Comparison of ENCODE assay signal across 9 cellular contexts in the genomic region with DNA sequence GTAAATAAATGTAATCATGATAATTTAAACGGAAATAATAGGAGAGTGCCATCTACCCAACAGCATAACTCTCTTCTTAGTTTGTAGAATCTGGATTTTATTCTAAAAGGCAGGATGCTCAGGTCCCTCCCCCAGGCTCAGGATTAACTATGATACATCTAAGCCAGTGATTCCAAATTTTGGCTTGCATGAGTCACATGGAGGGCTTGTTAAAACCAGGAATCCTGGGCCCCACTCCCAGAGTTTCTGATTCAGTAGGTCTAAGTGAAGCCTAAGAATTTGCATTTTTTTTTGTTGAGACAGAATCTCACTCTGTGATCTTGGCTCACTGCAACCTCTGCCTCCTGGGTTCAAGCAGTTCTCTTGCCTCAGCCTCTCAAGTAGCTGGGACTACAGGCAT.
DNase-seq lines count a peak whose midpoint lies in the region; ATAC-seq and TF ChIP-seq lines count a peak whose summit lies in the region.
"Had no signal": no experiment of that assay in that cellular context is flagged by ENCODE, and none has a peak within 500 bp of the region (broad histone marks: within the 10 kb centered on the region; RNA-seq: fewer than 3 reads in every experiment).

No MANE protein-coding gene starts in this region.

- intact Hi-C loops in testis (cut with DNase I; ENCODE audit: low total_unique reads) (no loop called here), right lobe of liver (cut with DNase I) (no loop called here)
- intact Hi-C loops in activated T-helper 1 cell treated with anti-CD3 and anti-CD28 coated beads, Interleukin-12 subunit alpha, Interleukin-12 subunit beta, Interleukin-2, Interleukin-4 antibody, amounts not matched to agents 30 ng/mL and 10 ng/mL and 1 ng/mL, durations not matched to agents 14 hours and 24 hours and 36 hours (cut with micrococcal nuclease), result no loop called here

- H3K36me3 ChIP-seq in adipocyte (ENCODE audit: control insufficient read depth, insufficient read depth, low read length, severe bottlenecking) (no peaks in the 10 kb centered on the region), gastroesophageal sphincter (no peaks in the 10 kb centered on the region), testis (ENCODE audit: low read depth, missing control alignments) (no peaks in the 10 kb centered on the region), right lobe of liver (no peaks in the 10 kb centered on the region)
- H3K36me3 ChIP-seq: esophagus muscularis mucosa had no signal

- no peaks in the 10 kb centered on the region for H3K9me3 Mint-ChIP-seq in activated T-helper 1 cell treated with anti-CD3 and anti-CD28 coated beads, Interleukin-12 subunit alpha, Interleukin-12 subunit beta, Interleukin-2, Interleukin-4 antibody, amounts not matched to agents 30 ng/mL and 10 ng/mL and 1 ng/mL, durations not matched to agents 14 hours and 24 hours and 36 hours

- TF ChIP-seq CTCF in HFF-Myc (IDR thresholded peaks at IDR 0.05; ENCODE audit: low read depth, low read length, missing control alignments) (no peak), gastroesophageal sphincter (IDR thresholded peaks at IDR 0.05) (no peak), testis (IDR thresholded peaks at IDR 0.05) (no peak), right lobe of liver (IDR thresholded peaks at IDR 0.05) (no peak)

- H3K9me3 ChIP-seq in adipocyte (ENCODE audit: control insufficient read depth, low read length) (no peaks in the 10 kb centered on the region), gastroesophageal sphincter (no peaks in the 10 kb centered on the region), testis (no peaks in the 10 kb centered on the region), right lobe of liver (no peaks in the 10 kb centered on the region)
- H3K9me3 ChIP-seq: esophagus muscularis mucosa had no signal

- H3K27ac Mint-ChIP-seq in activated T-helper 1 cell treated with anti-CD3 and anti-CD28 coated beads, Interleukin-12 subunit alpha, Interleukin-12 subunit beta, Interleukin-2, Interleukin-4 antibody, amounts not matched to agents 30 ng/mL and 10 ng/mL and 1 ng/mL, durations not matched to agents 14 hours and 24 hours and 36 hours, result no peak overlapping the region

- H3K4me3 Mint-ChIP-seq in activated T-helper 1 cell treated with anti-CD3 and anti-CD28 coated beads, Interleukin-12 subunit alpha, Interleukin-12 subunit beta, Interleukin-2, Interleukin-4 antibody, amounts not matched to agents 30 ng/mL and 10 ng/mL and 1 ng/mL, durations not matched to agents 14 hours and 24 hours and 36 hours, result no peak overlapping the region

- H3K36me3 Mint-ChIP-seq in activated T-helper 1 cell treated with anti-CD3 and anti-CD28 coated beads, Interleukin-12 subunit alpha, Interleukin-12 subunit beta, Interleukin-2, Interleukin-4 antibody, amounts not matched to agents 30 ng/mL and 10 ng/mL and 1 ng/mL, durations not matched to agents 14 hours and 24 hours and 36 hours (ENCODE audit: low read depth), result no peaks in the 10 kb centered on the region

- DNase-seq in HFF-Myc (ENCODE audit: extremely low read depth, low read depth) (peak; percentile 65), adipocyte (ENCODE audit: low read depth) (peak; percentile 70), testis (peak; percentile 39), NCI-H2107 treated with DMSO at 0.1 percent for 48 hours (lab: John Stamatoyannopoulos, UW; ENCODE audit: unreplicated experiment) (no peak), right lobe of liver (no peak)
- DNase-seq in activated T-helper 1 cell treated with anti-CD3 and anti-CD28 coated beads, Interleukin-12 subunit alpha, Interleukin-12 subunit beta, Interleukin-2, Interleukin-4 antibody, amounts not matched to agents 30 ng/mL and 10 ng/mL and 1 ng/mL, durations not matched to agents 14 hours and 24 hours and 36 hours (ENCODE audit: low spot score), result no peak

- peaks cover 14% of the 10 kb centered on the region for H3K27me3 Mint-ChIP-seq in activated T-helper 1 cell treated with anti-CD3 and anti-CD28 coated beads, Interleukin-12 subunit alpha, Interleukin-12 subunit beta, Interleukin-2, Interleukin-4 antibody, amounts not matched to agents 30 ng/mL and 10 ng/mL and 1 ng/mL, durations not matched to agents 14 hours and 24 hours and 36 hours (ENCODE audit: insufficient read depth)

- H3K27ac ChIP-seq in gastroesophageal sphincter, result peak overlapping the region in 2 of 4 donors; percentile 54 to 72
- no peak overlapping the region for H3K27ac ChIP-seq in testis
- no peak overlapping the region for H3K27ac ChIP-seq in right lobe of liver

- no peak for TF ChIP-seq EP300 in gastroesophageal sphincter (IDR thresholded peaks at IDR 0.05)

- H3K4me1 Mint-ChIP-seq in activated T-helper 1 cell treated with anti-CD3 and anti-CD28 coated beads, Interleukin-12 subunit alpha, Interleukin-12 subunit beta, Interleukin-2, Interleukin-4 antibody, amounts not matched to agents 30 ng/mL and 10 ng/mL and 1 ng/mL, durations not matched to agents 14 hours and 24 hours and 36 hours (ENCODE audit: low read depth), result peaks cover 26% of the 10 kb centered on the region

- ATAC-seq in gastroesophageal sphincter (peak; percentile 26), right lobe of liver (no peak)
- ATAC-seq: Panc1 had no signal

- H3K27me3 ChIP-seq in adipocyte (replicated peaks; ENCODE audit: control insufficient read depth, insufficient read depth, low read length) (no peaks in the 10 kb centered on the region), gastroesophageal sphincter (no peaks in the 10 kb centered on the region), testis (no peaks in the 10 kb centered on the region), right lobe of liver (no peaks in the 10 kb centered on the region)
- H3K27me3 ChIP-seq: esophagus muscularis mucosa had no signal

- no peak for TF ChIP-seq POLR2A in gastroesophageal sphincter (IDR thresholded peaks at IDR 0.05)
- TF ChIP-seq POLR2A in testis (IDR thresholded peaks at IDR 0.05), result no peak
- TF ChIP-seq POLR2A in right lobe of liver (IDR thresholded peaks at IDR 0.05), result no peak

- H3K9ac ChIP-seq in adipocyte (ENCODE audit: low read length), result peak overlapping the region; percentile 68

- WGBS in gastroesophageal sphincter (ENCODE audit: low coverage in 1 of 2), 2 donors, result 23% methylated on average over 1 of the region's 1 CpG; no CpG with 5 or more reads in 1 of the 2 donors
- WGBS in testis, 2 donors, result 48 to 52% methylated on average over 1 of the region's 1 CpG
- 17% methylated on average over 1 of the region's 1 CpG for WGBS in right lobe of liver (ENCODE audit: insufficient coverage, low coverage, low lambda C conversion rate, missing lambda C conversion rate)

- H3K4me1 ChIP-seq in adipocyte (ENCODE audit: control insufficient read depth, insufficient read depth, low read length) (peaks cover 53% of the 10 kb centered on the region), gastroesophageal sphincter (peaks cover 0 to 40% (median 25%) of the 10 kb centered on the region in 3 donors), testis (peaks cover 27% of the 10 kb centered on the region), right lobe of liver (no peaks in the 10 kb centered on the region)

- H3K4me3 ChIP-seq in HFF-Myc (replicated peaks; ENCODE audit: low read depth, low read length) (no peak overlapping the region), adipocyte (ENCODE audit: low read length) (peak overlapping the region; percentile 69), gastroesophageal sphincter (no peak overlapping the region), testis (no peak overlapping the region), right lobe of liver (no peak overlapping the region)
- H3K4me3 ChIP-seq: esophagus muscularis mucosa had no signal

Comparison
In these comparisons a context has a peak if more than half of its experiments do, and no peak if none do; other contexts are left out.
1. DNase-seq: peak in HFF-Myc (single experiment), adipocyte (single experiment) and testis (single experiment); none in NCI-H2107 treated with DMSO at 0.1 percent for 48 hours (single experiment), activated T-helper 1 cell treated with anti-CD3 and anti-CD28 coated beads, Interleukin-12 subunit alpha, Interleukin-12 subunit beta, Interleukin-2, Interleukin-4 antibody, amounts not matched to agents 30 ng/mL and 10 ng/mL and 1 ng/mL, durations not matched to agents 14 hours and 24 hours and 36 hours (single experiment) and right lobe of liver (0 of 3).